ENCODE assay signal across 8 cellular contexts in genomic region chr14:96501746-96502620, GRCh38. TPM values are rescaled to one million over a fixed set of nuclear protein-coding genes. Genes with fewer than 3 reads are reported as not detected.
DNase-seq lines count a peak whose midpoint lies in the region; ATAC-seq and TF ChIP-seq lines count a peak whose summit lies in the region.

Gene PAPOLA, plus strand, starts transcription at chr14:96502382. Its CDS starts 211 bp downstream, at chr14:96502593.

- H3K56ac ChIP-seq in IMR-90 (ENCODE audit: extremely low read depth, insufficient read depth, low read length), result peak within 1 kb of the TSS; percentile 78

- no TSS peak for BruUV-seq in IMR-90 (replicated peaks; lab: Mats Ljungman, UMichigan)

- H3K4me1 ChIP-seq in IMR-90 (ENCODE audit: control insufficient read depth, insufficient read depth, low read length), result peaks cover 3% of the 10 kb centered on the region; the same call in 1 of the 2 replicates

- TF ChIP-seq CTCF in IMR-90 (conservative IDR thresholded peaks at IDR 0.05; ENCODE audit: low read depth, low read length), result peak; percentile 14; the same call in 1 of the 2 replicates

- H3K4ac ChIP-seq in IMR-90 (ENCODE audit: low read depth, low read length), result peak within 1 kb of the TSS; percentile 83

- peak within 1 kb of the TSS; percentile 89 for H2BK120ac ChIP-seq in IMR-90 (ENCODE audit: low read depth, low read length)

- no peak within 1 kb of the TSS for H2BK15ac ChIP-seq in IMR-90 (ENCODE audit: low read depth, low read length)

- H3K18ac ChIP-seq in IMR-90 (ENCODE audit: low read depth, low read length), result no peak within 1 kb of the TSS; the same call in 1 of the 2 replicates

- peaks cover 10% of the 10 kb centered on the region for H3K9me1 ChIP-seq in IMR-90 (ENCODE audit: insufficient read depth, low read length)

- peak within 1 kb of the TSS; percentile 90 for H2AK9ac ChIP-seq in IMR-90 (replicated peaks; ENCODE audit: low read depth, low read length, poor library complexity)

- H4K91ac ChIP-seq in IMR-90 (ENCODE audit: insufficient read depth, low read depth, low read length), result peak within 1 kb of the TSS; percentile 84

- H3K4me3 ChIP-seq in IMR-90 (ENCODE audit: insufficient read depth, low read depth, low read length), result peak within 1 kb of the TSS; percentile 76

- peak within 1 kb of the TSS; percentile 92 for H3K23ac ChIP-seq in IMR-90 (ENCODE audit: low read depth, low read length)

- no peaks in the 10 kb centered on the region for H3K9me3 ChIP-seq in IMR-90 (ENCODE audit: control insufficient read depth, insufficient read depth, low read length)

- peak within 1 kb of the TSS; percentile 83 for H3K14ac ChIP-seq in IMR-90 (replicated peaks; ENCODE audit: low read depth, low read length)

- TF ChIP-seq RAD21 in IMR-90 (IDR thresholded peaks at IDR 0.05; ENCODE audit: low read length), result no peak

- peak within 1 kb of the TSS; percentile 88 for H3K9ac ChIP-seq in IMR-90 (ENCODE audit: low read depth, low read length)

- H3K27ac ChIP-seq in IMR-90 (ENCODE audit: insufficient read depth, low read length) (peak within 1 kb of the TSS; percentile 86), epithelial cell of prostate (peak within 1 kb of the TSS; percentile 73)

- H2AK5ac ChIP-seq in IMR-90 (ENCODE audit: low read depth, low read length), result peak within 1 kb of the TSS; percentile 31

- DNase-seq in DMS 273 treated with DMSO at 0.1 percent for 48 hours (lab: John Stamatoyannopoulos, UW) (peak; percentile 81), IMR-90 (peak; percentile 95), OCI-M1 (lab: John Stamatoyannopoulos, UW) (peak; percentile 94), activated T-cell treated with anti-CD3 and anti-CD28 coated beads for 4 hours (peak; percentile 91), epithelial cell of prostate (ENCODE audit: low read depth, low spot score) (peak; percentile 71), mucosa of gallbladder (ENCODE audit: low spot score) (peak; percentile 96)
- peak; percentile 82 to 92 for DNase-seq in stimulated activated CD8-positive, alpha-beta memory T cell treated with anti-CD3 and anti-CD28 coated beads, Interleukin-4, amount 100 ng/mL, for 4 hours (ENCODE audit: low read depth in 2 of 2, low spot score in 1 of 2)

- ATAC-seq in GM21528 (IDR thresholded peaks at IDR 0.05; ENCODE audit: low FRiP score, unreplicated experiment), result peak; percentile 93
- ATAC-seq in IMR-90 (ENCODE audit: low read depth), result peak; percentile 94

- peak within 1 kb of the TSS; percentile 83 for H2BK5ac ChIP-seq in IMR-90 (ENCODE audit: low read depth, low read length, poor library complexity, severe bottlenecking)

- no peaks in the 10 kb centered on the region for H3K27me3 ChIP-seq in IMR-90 (ENCODE audit: control insufficient read depth, insufficient read depth, low read length)

- H2AFZ ChIP-seq in IMR-90 (replicated peaks; ENCODE audit: low read length, poor library complexity), result peak within 1 kb of the TSS; percentile 99

- POLR2A ChIA-PET in IMR-90 (lab: Charles Lee; ENCODE audit: unreplicated experiment), result no interaction called here

- H2BK20ac ChIP-seq in IMR-90 (ENCODE audit: low read depth, low read length), result no peak within 1 kb of the TSS

- WGBS in IMR-90 (ENCODE audit: extremely low coverage in 2 of 2, insufficient read length in 1 of 2), 2 experiments, result 2% methylated on average over 17 of the region's 87 CpGs; no CpG with 5 or more reads in 1 of the 2 experiments

- intact Hi-C loops in IMR-90 (cut with micrococcal nuclease), result loop anchor here (10.0 kb wide), 2 partner anchors 217 to 397 kb away; no protein-coding TSS in a partner anchor

- in situ Hi-C loops in IMR-90 (cut with MboI; ENCODE audit: low sequenced_read_pairs), result no loop called here

- TF ChIP-seq POLR2A in IMR-90 (IDR thresholded peaks at IDR 0.05; ENCODE audit: low read depth, low read length), result peak; percentile 93

- no peaks in the 10 kb centered on the region for H3K36me3 ChIP-seq in IMR-90 (ENCODE audit: control insufficient read depth, insufficient read depth, low read length)

- peak within 1 kb of the TSS; percentile 93 for H3K4me2 ChIP-seq in IMR-90 (ENCODE audit: low read depth, low read length)

- H3K79me1 ChIP-seq in IMR-90 (ENCODE audit: low read depth in 1 of 2, low read length in 2 of 2), result peaks cover 5 to 31% of the 10 kb centered on the region in 2 experiments; a peak in 3 of 4 replicates

- peak within 1 kb of the TSS; percentile 65 for H4K5ac ChIP-seq in IMR-90 (ENCODE audit: low read depth, low read length)

- dilution Hi-C loops in IMR-90 (cut with HindIII; ENCODE audit: low sequenced_read_pairs, unreplicated experiment), result no loop called here

- peaks cover 43% of the 10 kb centered on the region for H4K20me1 ChIP-seq in IMR-90 (ENCODE audit: insufficient read depth, low read length)

- CTCF ChIA-PET in IMR-90 (lab: Yijun Ruan, JAX), result no interaction called here

- peak within 1 kb of the TSS; percentile 66 to 91 for H4K8ac ChIP-seq in IMR-90 (ENCODE audit: low read depth in 2 of 2, low read length in 2 of 2)

TF ChIP-seq in IMR-90, 13 proteins besides CTCF, POLR2A, EP300 and RAD21:
- TF ChIP-seq MAFK (IDR thresholded peaks at IDR 0.05; ENCODE audit: low read depth, low read length) (peak; percentile 75; the same call in 1 of the 2 replicates), MXI1 (IDR thresholded peaks at IDR 0.05; ENCODE audit: borderline replicate concordance, low read depth, low read length) (peak; percentile 87), NFE2L2 (IDR thresholded peaks at IDR 0.05; ENCODE audit: low read depth, low read length) (peak; percentile 24; the same call in 1 of the 2 replicates), CHD1 (IDR thresholded peaks at IDR 0.05; ENCODE audit: low read depth, low read length) (no peak), USF2 (IDR thresholded peaks at IDR 0.05; ENCODE audit: low read depth, low read length) (0 out of 2 replicates have a peak, but pooled peaks have one; percentile 9), BHLHE40 (IDR thresholded peaks at IDR 0.05; ENCODE audit: low read depth, low read length) (peak; percentile 24; the same call in 1 of the 2 replicates)

RNA-seq across cellular contexts. Expression of gene PAPOLA, which starts in this region (rescaled TPM):
- 128 and 137 TPM in 2 replicates for total RNA-seq in IMR-90 (2012; rRNA removed)
- 71.7 and 73.8 TPM in 2 replicates for polyA plus RNA-seq in IMR-90 (2012; rRNA removed)
- 24.7 and 33.2 TPM in 2 replicates for polyA plus RNA-seq in IMR-90 (2012; cell fraction: cytosol; rRNA removed)
- 17.8 and 104 TPM in 2 replicates for polyA plus RNA-seq in IMR-90 (2012; cell fraction: nucleus; rRNA removed; ENCODE audit: low replicate concordance)
- total RNA-seq in mucosa of gallbladder, result 175 TPM

Comparison
In these comparisons a context has a peak if more than half of its experiments do, and no peak if none do; other contexts are left out.
1. Peak in every context shown above with its lines: DNase-seq, ATAC-seq, H3K4me3 ChIP-seq and H3K27ac ChIP-seq.